ENCODE assay signal across 35 cellular contexts in the genomic region with DNA sequence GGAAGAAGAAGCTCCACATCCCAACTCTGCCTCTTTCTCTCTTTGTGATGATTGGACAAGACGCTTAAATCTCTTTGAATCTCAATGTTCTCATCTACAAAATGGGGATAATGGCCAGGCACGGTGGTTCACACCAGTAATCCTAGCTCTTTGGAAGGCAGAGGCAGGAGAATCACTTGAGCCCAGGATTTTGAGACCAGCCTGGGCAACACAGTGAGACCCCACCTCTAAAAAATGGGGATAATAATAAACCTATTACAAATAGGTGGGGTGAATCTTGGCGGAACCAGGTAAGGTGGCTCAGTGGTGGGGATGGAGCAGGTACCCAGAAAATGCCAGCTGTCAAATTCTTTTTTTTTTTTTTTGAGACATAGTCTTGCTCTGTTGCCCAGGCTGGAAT. TPM values are rescaled to one million over a fixed set of nuclear protein-coding genes. Genes with fewer than 3 reads are reported as not detected.
"Had no signal": no experiment of that assay in that cellular context is flagged by ENCODE, and none has a peak within 500 bp of the region (broad histone marks: within the 10 kb centered on the region; RNA-seq: fewer than 3 reads in every experiment).

No MANE protein-coding gene starts in this region.

- H3K4me1 ChIP-seq: adrenal gland, ascending aorta, breast epithelium had no signal

- H3K27ac ChIP-seq: adrenal gland, ascending aorta, body of pancreas, brain microvascular endothelial cell, breast epithelium, cardiac muscle cell had no signal

- H3K27me3 ChIP-seq: adrenal gland, ascending aorta, body of pancreas, brain microvascular endothelial cell, breast epithelium, cardiac muscle cell had no signal

- ATAC-seq: activated naive CD4-positive, alpha-beta T cell treated with anti-CD3 and anti-CD28 coated beads, Interleukin-2, amount 50 U/mL, for 72 hours; activated T-cell treated with anti-CD3 and anti-CD28 coated beads, Interleukin-2, amount 50 U/mL, for 4 hours; activated T-cell treated with anti-CD3 and anti-CD28 coated beads, Interleukin-2, amount 50 U/mL, for 72 hours; activated T-helper 17 cell treated with anti-CD3 and anti-CD28 coated beads, Interleukin-2, amount 50 U/mL, for 72 hours; body of pancreas had no signal

- DNase-seq: activated effector memory CD4-positive, alpha-beta T cell treated with anti-CD3 and anti-CD28 coated beads, Interleukin-2, amount 50 U/mL, for 16 hours; activated effector memory CD4-positive, alpha-beta T cell treated with Interleukin-2 at 50 U/mL for 16 hours; activated gamma-delta T cell; activated gamma-delta T cell treated with Interleukin-2 at 50 U/mL for 16 hours; activated naive CD4-positive, alpha-beta T cell; activated naive CD4-positive, alpha-beta T cell treated with anti-CD3 and anti-CD28 coated beads for 36 hours; activated naive CD4-positive, alpha-beta T cell treated with anti-CD3 and anti-CD28 coated beads, Interleukin-2, amount 10 ng/mL, durations not matched to agents 7 days and 5 days; activated naive CD4-positive, alpha-beta T cell treated with anti-CD3 and anti-CD28 coated beads, Interleukin-2, amount 50 U/mL, for 16 hours; activated naive CD4-positive, alpha-beta T cell treated with Interleukin-2 at 50 U/mL for 16 hours; activated naive CD8-positive, alpha-beta T cell treated with anti-CD3 and anti-CD28 coated beads for 36 hours; activated naive CD8-positive, alpha-beta T cell treated with anti-CD3 and anti-CD28 coated beads, Interleukin-2, amount 10 ng/mL, durations not matched to agents 7 days and 5 days; activated naive CD8-positive, alpha-beta T cell treated with anti-CD3 and anti-CD28 coated beads, Interleukin-2, amount 50 U/mL, for 24 hours; activated T-cell treated with anti-CD3 and anti-CD28 coated beads, Interleukin-2, amount 50 U/mL, for 1 hour; activated T-cell treated with anti-CD3 and anti-CD28 coated beads, Interleukin-2, amount 50 U/mL, for 24 hours; activated T-cell treated with anti-CD3 and anti-CD28 coated beads, Interleukin-2, amount 50 U/mL, for 4 hours; activated T-cell treated with anti-CD3 and anti-CD28 coated beads, Interleukin-2, amount 50 U/mL, for 48 hours; activated T-cell treated with anti-CD3 and anti-CD28 coated beads, Interleukin-2, amount 50 U/mL, for 72 hours; adrenal gland; amniotic stem cell; amygdala; anterior cingulate cortex; aorta; body of pancreas; brain microvascular endothelial cell; caudate nucleus; central memory CD4-positive, alpha-beta T cell; cerebellar nuclear complex had no signal

- H3K4me3 ChIP-seq: adrenal gland, ascending aorta, body of pancreas, breast epithelium, cardiac muscle cell had no signal

- H3K9me3 ChIP-seq: adrenal gland, ascending aorta, body of pancreas, breast epithelium had no signal

- H3K36me3 ChIP-seq: adrenal gland, ascending aorta, brain microvascular endothelial cell, breast epithelium, cardiac muscle cell had no signal

- FAIRE-seq: astrocyte, bronchial epithelial cell had no signal

RNA-seq across cellular contexts. Expression of gene ARHGEF10L, which starts 29.4 kb away (rescaled TPM):
- total RNA-seq: activated naive CD4-positive, alpha-beta T cell treated with anti-CD3 and anti-CD28 coated beads for 36 hours; activated naive CD4-positive, alpha-beta T cell treated with anti-CD3 and anti-CD28 coated beads, Interleukin-2, amount 50 U/mL, for 72 hours; activated naive CD8-positive, alpha-beta T cell treated with anti-CD3 and anti-CD28 coated beads for 36 hours; activated T-cell treated with anti-CD3 and anti-CD28 coated beads, Interleukin-2, amount 50 U/mL, for 72 hours; activated T-helper 1 cell treated with anti-CD3 and anti-CD28 coated beads, Interleukin-12 subunit alpha, Interleukin-12 subunit beta, Interleukin-2, Interleukin-4 antibody, amounts not matched to agents 30 ng/mL and 10 ng/mL and 1 ng/mL, durations not matched to agents 14 hours and 24 hours and 36 hours; activated T-helper 17 cell treated with anti-CD3 and anti-CD28 coated beads, Interleukin-2, amount 50 U/mL, for 72 hours had no signal
